In the genomic region with DNA sequence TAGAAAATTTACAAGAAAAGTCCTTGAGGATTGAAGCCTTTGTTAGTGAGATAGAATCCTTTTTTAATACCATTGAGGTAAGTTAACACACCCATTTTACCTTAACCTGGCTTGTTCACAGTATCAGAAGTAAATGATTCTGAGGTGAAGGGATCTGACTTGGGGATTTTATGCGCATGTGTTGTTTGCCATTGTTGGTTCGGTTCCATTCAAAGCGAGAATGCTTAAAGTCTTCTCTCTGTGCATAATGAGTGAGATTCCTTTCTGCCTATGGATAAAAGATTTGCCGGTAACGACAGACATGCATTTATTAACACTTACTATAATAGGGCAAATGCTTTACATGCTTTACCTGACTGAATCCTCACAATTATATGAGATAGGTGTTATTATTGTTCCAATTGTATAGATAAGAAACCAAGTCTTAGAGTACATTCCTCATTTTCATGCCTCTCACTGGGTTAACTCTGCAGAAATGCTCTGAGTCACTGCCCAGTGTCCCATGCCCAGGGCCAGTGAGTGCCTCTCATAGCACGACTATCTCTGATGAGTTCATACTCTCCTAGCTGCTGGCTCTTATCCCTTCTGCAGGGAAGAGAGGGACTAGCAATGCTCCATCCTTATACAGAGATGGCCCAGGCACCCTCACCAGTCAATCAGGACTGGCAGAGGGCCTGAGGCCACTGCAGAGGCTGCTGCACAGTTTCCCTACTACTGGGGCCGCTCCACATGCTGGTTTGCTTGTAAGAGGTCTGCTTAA, we compare ENCODE assay signal across 1 cellular context.
TF ChIP-seq lines count a peak whose summit lies in the region.

No MANE protein-coding gene starts in this region.

TF ChIP-seq in IMR-90, 13 proteins besides CTCF, POLR2A, EP300 and RAD21:
- no peak for TF ChIP-seq CEBPB (IDR thresholded peaks at IDR 0.05; ENCODE audit: low read depth, low read length)
- TF ChIP-seq BHLHE40 (IDR thresholded peaks at IDR 0.05; ENCODE audit: low read depth, low read length), result no peak
- TF ChIP-seq MAFK (IDR thresholded peaks at IDR 0.05; ENCODE audit: low read depth, low read length), result no peak
- TF ChIP-seq RFX5 (IDR thresholded peaks at IDR 0.05; ENCODE audit: low read depth, low read length), result no peak
- TF ChIP-seq SMC3 (IDR thresholded peaks at IDR 0.05; ENCODE audit: low read depth, low read length), result no peak
- TF ChIP-seq, protein P1, sequence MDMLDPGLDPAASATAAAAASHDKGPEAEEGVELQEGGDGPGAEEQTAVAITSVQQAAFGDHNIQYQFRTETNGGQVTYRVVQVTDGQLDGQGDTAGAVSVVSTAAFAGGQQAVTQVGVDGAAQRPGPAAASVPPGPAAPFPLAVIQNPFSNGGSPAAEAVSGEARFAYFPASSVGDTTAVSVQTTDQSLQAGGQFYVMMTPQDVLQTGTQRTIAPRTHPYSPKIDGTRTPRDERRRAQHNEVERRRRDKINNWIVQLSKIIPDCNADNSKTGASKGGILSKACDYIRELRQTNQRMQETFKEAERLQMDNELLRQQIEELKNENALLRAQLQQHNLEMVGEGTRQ (IDR thresholded peaks at IDR 0.05; ENCODE audit: low read depth, low read length), result no peak
- no peak for TF ChIP-seq RCOR1 (IDR thresholded peaks at IDR 0.05; ENCODE audit: insufficient replicate concordance, low read length)
